In the genomic region with DNA sequence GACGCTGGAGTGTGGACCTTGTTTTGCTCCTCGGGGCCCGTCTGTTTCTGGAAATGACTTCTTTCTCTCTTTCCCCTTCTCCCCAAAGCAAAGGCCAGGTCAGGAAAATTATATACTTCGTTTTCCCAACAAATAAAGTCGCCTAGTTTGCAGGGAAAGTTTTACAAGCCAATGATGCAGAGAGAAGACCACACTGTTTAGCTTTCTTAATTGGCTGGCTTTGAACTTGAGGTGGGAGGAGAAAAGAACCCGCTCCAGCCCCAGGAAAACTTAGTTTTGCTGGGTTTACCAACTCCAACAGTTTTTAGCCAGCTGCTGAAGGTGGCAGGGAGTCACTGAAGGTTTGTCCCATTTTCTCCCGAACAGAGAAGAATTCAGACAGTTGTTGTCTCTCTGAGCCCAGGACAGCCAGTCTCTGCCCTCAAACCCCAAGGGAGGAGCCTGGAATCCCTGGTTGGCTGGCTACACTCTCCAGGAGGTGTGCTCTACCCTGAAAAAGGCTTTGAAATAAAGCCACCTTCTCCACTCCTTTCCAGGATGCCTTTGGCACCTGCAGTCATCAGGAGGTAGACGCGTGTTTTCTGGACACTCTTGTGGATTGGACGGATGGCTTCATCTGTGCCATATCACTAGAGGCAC, we compare ENCODE assay signal across 12 cellular contexts. TPM values are rescaled to one million over a fixed set of nuclear protein-coding genes. Genes with fewer than 3 reads are reported as not detected.
A peak's percentile ranks its signal among the peaks of the same experiment; 100 is the strongest.
DNase-seq lines count a peak whose midpoint lies in the region; ATAC-seq and TF ChIP-seq lines count a peak whose summit lies in the region.
"Had no signal": no experiment of that assay in that cellular context is flagged by ENCODE, and none has a peak within 500 bp of the region (broad histone marks: within the 10 kb centered on the region; RNA-seq: fewer than 3 reads in every experiment).

No MANE protein-coding gene starts in this region.

- H3K9me3 ChIP-seq in thyroid gland, result no peaks in the 10 kb centered on the region
- H3K9me3 ChIP-seq: right atrium auricular region had no signal

- no peaks in the 10 kb centered on the region for H3K27me3 Mint-ChIP-seq in activated naive CD4-positive, alpha-beta T cell treated with anti-CD3 and anti-CD28 coated beads, Interleukin-2, amount 10 ng/mL, durations not matched to agents 7 days and 5 days
- no peaks in the 10 kb centered on the region for H3K27me3 Mint-ChIP-seq in activated naive CD8-positive, alpha-beta T cell treated with anti-CD3 and anti-CD28 coated beads, Interleukin-2, amount 50 U/mL, for 24 hours

- intact Hi-C loops in thyroid gland (cut with DNase I), result no loop called here

- H3K4me3 Mint-ChIP-seq in activated naive CD4-positive, alpha-beta T cell treated with anti-CD3 and anti-CD28 coated beads, Interleukin-2, amount 10 ng/mL, durations not matched to agents 7 days and 5 days, result peak overlapping the region; percentile 81
- H3K4me3 Mint-ChIP-seq in activated naive CD8-positive, alpha-beta T cell treated with anti-CD3 and anti-CD28 coated beads, Interleukin-2, amount 50 U/mL, for 24 hours, result peak overlapping the region; percentile 81

- 25 to 31% methylated on average over 10 of the region's 10 CpGs for WGBS in thyroid gland, 2 donors

- no peak for TF ChIP-seq CTCF in thyroid gland (IDR thresholded peaks at IDR 0.05)

- H3K4me3 ChIP-seq in thyroid gland (replicated peaks in 1 of 3), result no peak overlapping the region

- no peaks in the 10 kb centered on the region for H3K36me3 ChIP-seq in thyroid gland
- H3K36me3 ChIP-seq: right atrium auricular region had no signal

- peak overlapping the region; percentile 97 for H3K27ac Mint-ChIP-seq in activated naive CD4-positive, alpha-beta T cell treated with anti-CD3 and anti-CD28 coated beads, Interleukin-2, amount 10 ng/mL, durations not matched to agents 7 days and 5 days
- H3K27ac Mint-ChIP-seq in activated naive CD8-positive, alpha-beta T cell treated with anti-CD3 and anti-CD28 coated beads, Interleukin-2, amount 50 U/mL, for 24 hours, result peak overlapping the region; percentile 97

- no peak for TF ChIP-seq POLR2A in thyroid gland (IDR thresholded peaks at IDR 0.05)

- peaks cover 86% of the 10 kb centered on the region for H3K4me1 Mint-ChIP-seq in activated naive CD4-positive, alpha-beta T cell treated with anti-CD3 and anti-CD28 coated beads, Interleukin-2, amount 10 ng/mL, durations not matched to agents 7 days and 5 days
- H3K4me1 Mint-ChIP-seq in activated naive CD8-positive, alpha-beta T cell treated with anti-CD3 and anti-CD28 coated beads, Interleukin-2, amount 50 U/mL, for 24 hours, result peaks cover 88% of the 10 kb centered on the region

- H3K27ac ChIP-seq in thyroid gland, result peak overlapping the region in 1 of 3 donors; percentile 17
- H3K27ac ChIP-seq: right atrium auricular region had no signal

- peaks cover 73% of the 10 kb centered on the region for H3K36me3 Mint-ChIP-seq in activated naive CD4-positive, alpha-beta T cell treated with anti-CD3 and anti-CD28 coated beads, Interleukin-2, amount 10 ng/mL, durations not matched to agents 7 days and 5 days
- H3K36me3 Mint-ChIP-seq in activated naive CD8-positive, alpha-beta T cell treated with anti-CD3 and anti-CD28 coated beads, Interleukin-2, amount 50 U/mL, for 24 hours (ENCODE audit: low read depth), result peaks cover 12% of the 10 kb centered on the region

- peaks cover 19 to 36% of the 10 kb centered on the region in 2 donors for H3K4me1 ChIP-seq in thyroid gland

- no peak for DNase-seq in activated naive CD4-positive, alpha-beta T cell treated with anti-CD3 and anti-CD28 coated beads, Interleukin-2, amount 10 ng/mL, durations not matched to agents 7 days and 5 days
- DNase-seq in activated naive CD4-positive, alpha-beta T cell (lab: John Stamatoyannopoulos, UW), result no peak
- DNase-seq in activated naive CD8-positive, alpha-beta T cell treated with anti-CD3 and anti-CD28 coated beads, Interleukin-2, amount 50 U/mL, for 24 hours, result no peak
- DNase-seq in left kidney (ENCODE audit: low read depth, low spot score), result peak; percentile 42
- DNase-seq in thyroid gland, result peak; percentile 41 to 47
- DNase-seq in COLO829 (ENCODE audit: low spot score), result no peak
- DNase-seq in stimulated activated CD4-positive, alpha-beta T cell treated with anti-CD3 and anti-CD28 coated beads, Interleukin-12 subunit alpha, Interleukin-12 subunit beta, amount 100 ng/mL, for 4 hours, result no peak
- DNase-seq in NCI-H526 treated with DMSO at 0.1 percent for 48 hours (lab: John Stamatoyannopoulos, UW), result no peak
- DNase-seq: dermis blood vessel endothelial cell, midbrain had no signal

- CTCF ChIA-PET in activated naive CD4-positive, alpha-beta T cell treated with anti-CD3 and anti-CD28 coated beads, Interleukin-2, amount 10 ng/mL, durations not matched to agents 7 days and 5 days (lab: Charles Lee), result interaction anchor here (0.8 to 8.9 kb wide), 3 partner anchors 15 to 20 kb away, joined by 3 to 65 read pairs (median 3); no protein-coding TSS in a partner anchor

- no peaks in the 10 kb centered on the region for H3K27me3 ChIP-seq in thyroid gland

- no peaks in the 10 kb centered on the region for H3K9me3 Mint-ChIP-seq in activated naive CD4-positive, alpha-beta T cell treated with anti-CD3 and anti-CD28 coated beads, Interleukin-2, amount 10 ng/mL, durations not matched to agents 7 days and 5 days
- H3K9me3 Mint-ChIP-seq in activated naive CD8-positive, alpha-beta T cell treated with anti-CD3 and anti-CD28 coated beads, Interleukin-2, amount 50 U/mL, for 24 hours, result no peaks in the 10 kb centered on the region

- no peak for ATAC-seq in activated naive CD8-positive, alpha-beta T cell treated with anti-CD3 and anti-CD28 coated beads, Interleukin-2, amount 50 U/mL, for 24 hours

RNA-seq across cellular contexts. Expression of a gene that starts 24.8 kb away (rescaled TPM):
- 1 to 10 TPM in 3 of 4 donors, under 1 TPM in 1; 0.81 to 4.3 (median 2.3) TPM for total RNA-seq in thyroid gland
- total RNA-seq: LHCN-M2 had no signal

Comparison
In these comparisons a context has a peak if more than half of its experiments do, and no peak if none do; other contexts are left out.
1. DNase-seq: peak in left kidney (single experiment) and thyroid gland (2 of 2); none in activated naive CD4-positive, alpha-beta T cell treated with anti-CD3 and anti-CD28 coated beads, Interleukin-2, amount 10 ng/mL, durations not matched to agents 7 days and 5 days (single experiment), activated naive CD4-positive, alpha-beta T cell (0 of 4), activated naive CD8-positive, alpha-beta T cell treated with anti-CD3 and anti-CD28 coated beads, Interleukin-2, amount 50 U/mL, for 24 hours (single experiment), COLO829 (single experiment), stimulated activated CD4-positive, alpha-beta T cell treated with anti-CD3 and anti-CD28 coated beads, Interleukin-12 subunit alpha, Interleukin-12 subunit beta, amount 100 ng/mL, for 4 hours (single experiment) and NCI-H526 treated with DMSO at 0.1 percent for 48 hours (single experiment).